ENCODE assay signal across 2 cellular contexts in the genomic region with DNA sequence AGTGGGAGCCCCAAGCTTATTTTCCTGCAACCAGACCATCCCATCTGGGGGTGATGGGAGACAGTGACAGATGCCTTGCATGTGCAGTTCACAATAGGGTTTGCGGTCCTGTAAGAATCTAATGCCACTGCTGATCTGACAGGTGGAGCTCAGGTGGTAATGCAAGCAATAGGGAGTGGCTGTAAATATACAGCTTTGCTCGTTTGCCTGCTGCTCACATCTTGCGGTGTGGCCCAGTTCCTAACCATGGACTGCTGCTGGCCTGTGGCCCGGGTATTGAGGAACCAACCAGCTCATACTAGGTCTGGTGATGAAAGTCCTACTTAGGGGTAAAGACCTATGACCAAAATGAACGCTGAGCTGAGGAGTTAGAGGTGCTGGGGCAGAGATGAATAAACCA.
A peak's percentile ranks its signal among the peaks of the same experiment; 100 is the strongest.
TF ChIP-seq lines count a peak whose summit lies in the region.

No MANE protein-coding gene starts in this region.

TF ChIP-seq in GM12891, 5 proteins besides CTCF, POLR2A, EP300 and RAD21:
- TF ChIP-seq PAX5 (IDR thresholded peaks at IDR 0.05; ENCODE audit: insufficient read depth, low read length, severe bottlenecking) (no peak), TAF1 (IDR thresholded peaks at IDR 0.05; ENCODE audit: low read depth, low read length) (no peak), SPI1 (IDR thresholded peaks at IDR 0.05; ENCODE audit: low read depth, low read length) (no peak), POU2F2 (IDR thresholded peaks at IDR 0.05; ENCODE audit: low read depth, low read length) (no peak), POLR2AphosphoS5 (IDR thresholded peaks at IDR 0.05; ENCODE audit: low read depth, low read length) (peak; percentile 54; the same call in 1 of the 2 replicates)
TF ChIP-seq in GM12891: peak in this region for 1.

TF ChIP-seq in K562, 482 proteins besides CTCF, POLR2A, EP300 and RAD21:
- TF ChIP-seq UBTF (IDR thresholded peaks at IDR 0.05; ENCODE audit: borderline replicate concordance in 1 of 2, low read depth in 2 of 2, low read length in 2 of 2) (no peak), MTF1 (CRISPR knock-in tag; IDR thresholded peaks at IDR 0.05; ENCODE audit: borderline replicate concordance) (no peak), ZNF217 (CRISPR knock-in tag; IDR thresholded peaks at IDR 0.05) (no peak), ZNF143 (CRISPR knock-in tag; IDR thresholded peaks at IDR 0.05) (no peak), MAFK (IDR thresholded peaks at IDR 0.05; ENCODE audit: low read length) (no peak), ZNF184 (CRISPR knock-in tag; IDR thresholded peaks at IDR 0.05) (no peak), ZNF3 (CRISPR knock-in tag; IDR thresholded peaks at IDR 0.05) (no peak), HOXB6 (CRISPR knock-in tag; IDR thresholded peaks at IDR 0.05; ENCODE audit: borderline replicate concordance) (no peak), C11orf30 (IDR thresholded peaks at IDR 0.05; ENCODE audit: low read depth) (no peak), DLX4 (CRISPR knock-in tag; IDR thresholded peaks at IDR 0.05) (no peak), ELF2 (CRISPR knock-in tag; IDR thresholded peaks at IDR 0.05) (no peak), TEAD2 (tag; IDR thresholded peaks at IDR 0.05) (no peak), PBX2 (CRISPR knock-in tag; IDR thresholded peaks at IDR 0.05; ENCODE audit: low read depth) (no peak), PBX2 (tag; conservative IDR thresholded peaks at IDR 0.05; ENCODE audit: low read depth) (no peak), RBM15 (IDR thresholded peaks at IDR 0.05; ENCODE audit: insufficient read depth, low read length) (no peak), ZZZ3 (IDR thresholded peaks at IDR 0.05) (no peak), RHOXF2B (CRISPR knock-in tag; conservative IDR thresholded peaks at IDR 0.05) (no peak), SMARCC2 (IDR thresholded peaks at IDR 0.05; ENCODE audit: low read depth) (no peak)
- TF ChIP-seq, protein P1, sequence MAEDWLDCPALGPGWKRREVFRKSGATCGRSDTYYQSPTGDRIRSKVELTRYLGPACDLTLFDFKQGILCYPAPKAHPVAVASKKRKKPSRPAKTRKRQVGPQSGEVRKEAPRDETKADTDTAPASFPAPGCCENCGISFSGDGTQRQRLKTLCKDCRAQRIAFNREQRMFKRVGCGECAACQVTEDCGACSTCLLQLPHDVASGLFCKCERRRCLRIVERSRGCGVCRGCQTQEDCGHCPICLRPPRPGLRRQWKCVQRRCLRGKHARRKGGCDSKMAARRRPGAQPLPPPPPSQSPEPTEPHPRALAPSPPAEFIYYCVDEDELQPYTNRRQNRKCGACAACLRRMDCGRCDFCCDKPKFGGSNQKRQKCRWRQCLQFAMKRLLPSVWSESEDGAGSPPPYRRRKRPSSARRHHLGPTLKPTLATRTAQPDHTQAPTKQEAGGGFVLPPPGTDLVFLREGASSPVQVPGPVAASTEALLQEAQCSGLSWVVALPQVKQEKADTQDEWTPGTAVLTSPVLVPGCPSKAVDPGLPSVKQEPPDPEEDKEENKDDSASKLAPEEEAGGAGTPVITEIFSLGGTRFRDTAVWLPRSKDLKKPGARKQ (CRISPR knock-in tag; IDR thresholded peaks at IDR 0.05), result no peak
- TF ChIP-seq, protein P2, sequence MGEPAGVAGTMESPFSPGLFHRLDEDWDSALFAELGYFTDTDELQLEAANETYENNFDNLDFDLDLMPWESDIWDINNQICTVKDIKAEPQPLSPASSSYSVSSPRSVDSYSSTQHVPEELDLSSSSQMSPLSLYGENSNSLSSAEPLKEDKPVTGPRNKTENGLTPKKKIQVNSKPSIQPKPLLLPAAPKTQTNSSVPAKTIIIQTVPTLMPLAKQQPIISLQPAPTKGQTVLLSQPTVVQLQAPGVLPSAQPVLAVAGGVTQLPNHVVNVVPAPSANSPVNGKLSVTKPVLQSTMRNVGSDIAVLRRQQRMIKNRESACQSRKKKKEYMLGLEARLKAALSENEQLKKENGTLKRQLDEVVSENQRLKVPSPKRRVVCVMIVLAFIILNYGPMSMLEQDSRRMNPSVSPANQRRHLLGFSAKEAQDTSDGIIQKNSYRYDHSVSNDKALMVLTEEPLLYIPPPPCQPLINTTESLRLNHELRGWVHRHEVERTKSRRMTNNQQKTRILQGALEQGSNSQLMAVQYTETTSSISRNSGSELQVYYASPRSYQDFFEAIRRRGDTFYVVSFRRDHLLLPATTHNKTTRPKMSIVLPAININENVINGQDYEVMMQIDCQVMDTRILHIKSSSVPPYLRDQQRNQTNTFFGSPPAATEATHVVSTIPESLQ (CRISPR knock-in tag; IDR thresholded peaks at IDR 0.05), result no peak
